1 cellular context compared by ENCODE assay signal in genomic region chr17:66255527-66255971, GRCh38.
TF ChIP-seq lines count a peak whose summit lies in the region.

No MANE protein-coding gene starts in this region.

TF ChIP-seq in A549, 52 proteins besides CTCF, POLR2A, EP300 and RAD21 (continued from another document):
- no peak for TF ChIP-seq USF2 (IDR thresholded peaks at IDR 0.05)
- no peak for TF ChIP-seq ZSCAN20 (CRISPR knock-in tag; IDR thresholded peaks at IDR 0.05)
- no peak for TF ChIP-seq SMC3 (IDR thresholded peaks at IDR 0.05)
- no peak for TF ChIP-seq TFCP2L1 (CRISPR knock-in tag; IDR thresholded peaks at IDR 0.05)
